In the genomic region with DNA sequence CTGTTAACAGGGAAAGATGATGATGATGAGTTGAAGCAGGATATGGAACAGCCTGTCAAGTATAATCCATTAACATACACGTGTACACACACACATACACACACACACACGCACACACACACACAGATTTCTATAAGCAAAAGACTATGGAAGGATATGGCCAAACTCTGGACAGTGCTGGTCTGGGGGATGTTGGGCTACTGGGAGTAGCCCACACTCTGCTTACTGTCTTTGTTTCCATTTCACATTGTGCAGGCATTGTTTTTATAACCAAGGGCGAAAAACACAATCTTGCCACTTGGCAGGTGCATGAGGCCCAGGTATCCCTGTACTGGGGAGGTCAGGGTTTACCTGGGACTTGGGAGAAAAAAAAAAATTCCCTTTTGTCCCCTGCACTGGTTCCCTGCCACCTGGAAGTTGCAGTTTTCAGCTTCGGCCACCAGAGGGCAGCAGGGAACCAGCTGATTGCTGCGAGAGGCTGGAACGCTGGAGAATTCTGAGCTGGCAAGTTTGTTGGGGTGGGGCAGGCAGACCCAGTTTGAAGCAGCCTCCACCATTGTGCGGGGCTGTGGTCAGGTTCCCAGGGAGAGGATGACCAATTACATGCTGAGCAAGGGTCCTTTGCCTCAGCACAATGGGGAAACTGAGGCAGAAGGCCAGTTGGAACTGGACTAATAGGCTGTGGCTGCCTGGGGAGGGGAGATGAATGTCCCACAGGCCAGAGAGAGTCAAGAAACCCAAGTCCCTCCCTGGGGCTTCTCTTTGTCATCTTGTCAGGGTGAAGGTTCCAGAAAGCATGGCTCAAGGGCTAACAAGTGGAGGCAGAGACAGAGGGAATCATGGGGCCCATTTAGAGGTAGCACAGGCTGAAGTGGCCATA, we compare ENCODE assay signal across 8 cellular contexts. TPM values are rescaled to one million over a fixed set of nuclear protein-coding genes. Genes with fewer than 3 reads are reported as not detected.
DNase-seq lines count a peak whose midpoint lies in the region; ATAC-seq and TF ChIP-seq lines count a peak whose summit lies in the region.

No MANE protein-coding gene starts in this region.

- H3K4me1 Mint-ChIP-seq in activated T-helper 2 cell treated with anti-CD3 and anti-CD28 coated beads, Interferon-gamma antibody, Interleukin-2, Interleukin-4, amounts not matched to agents 10 μg/mL and 5 μg/mL and 100 μg/mL, durations not matched to agents 14 hours and 24 hours and 36 hours (ENCODE audit: low read depth): peaks cover 3% of the 10 kb centered on the region

- peaks cover 21% of the 10 kb centered on the region for H3K27me3 ChIP-seq in foreskin keratinocyte

- H3K27me3 Mint-ChIP-seq in activated T-helper 2 cell treated with anti-CD3 and anti-CD28 coated beads, Interferon-gamma antibody, Interleukin-2, Interleukin-4, amounts not matched to agents 10 μg/mL and 5 μg/mL and 100 μg/mL, durations not matched to agents 14 hours and 24 hours and 36 hours (ENCODE audit: low read depth): peaks cover 21% of the 10 kb centered on the region

- H3K4me1 ChIP-seq in foreskin keratinocyte: no peaks in the 10 kb centered on the region

- ATAC-seq in foreskin keratinocyte (peak; percentile 76), HG03196 (IDR thresholded peaks at IDR 0.05; ENCODE audit: unreplicated experiment) (no peak)

- H3K27ac ChIP-seq in foreskin keratinocyte (no peak overlapping the region), substantia nigra (ENCODE audit: low read depth, low read length, poor library complexity, severe bottlenecking) (no peak overlapping the region)

- no peak overlapping the region for H3K27ac Mint-ChIP-seq in activated T-helper 2 cell treated with anti-CD3 and anti-CD28 coated beads, Interferon-gamma antibody, Interleukin-2, Interleukin-4, amounts not matched to agents 10 μg/mL and 5 μg/mL and 100 μg/mL, durations not matched to agents 14 hours and 24 hours and 36 hours

- DNase-seq in GM10266 (ENCODE audit: extremely low spot score): peak; percentile 81
- peak; percentile 78 for DNase-seq in HPDE6-E6E7 (ENCODE audit: extremely low spot score)
- peak; percentile 68 for DNase-seq in RPMI8226
- DNase-seq in activated T-helper 2 cell treated with anti-CD3 and anti-CD28 coated beads, Interferon-gamma antibody, Interleukin-2, Interleukin-4, amounts not matched to agents 10 μg/mL and 5 μg/mL and 100 μg/mL, durations not matched to agents 14 hours and 24 hours and 36 hours (ENCODE audit: low spot score): peak; percentile 58
- peak; percentile 22 to 36 for DNase-seq in foreskin keratinocyte
- DNase-seq in nucleus accumbens (lab: John Stamatoyannopoulos, UW): peak in 46 of 56 donors; percentile 32 to 89 (median 66)
- peak in 41 of 49 donors; percentile 37 to 83 (median 68) for DNase-seq in substantia nigra (lab: John Stamatoyannopoulos, UW)

- H3K9me3 Mint-ChIP-seq in activated T-helper 2 cell treated with anti-CD3 and anti-CD28 coated beads, Interferon-gamma antibody, Interleukin-2, Interleukin-4, amounts not matched to agents 10 μg/mL and 5 μg/mL and 100 μg/mL, durations not matched to agents 14 hours and 24 hours and 36 hours: no peaks in the 10 kb centered on the region

- intact Hi-C loops in activated T-helper 2 cell treated with anti-CD3 and anti-CD28 coated beads, Interferon-gamma antibody, Interleukin-2, Interleukin-4, amounts not matched to agents 10 μg/mL and 5 μg/mL and 100 μg/mL, durations not matched to agents 14 hours and 24 hours and 36 hours (cut with micrococcal nuclease): loop anchor here (1.0 to 5.0 kb wide), 2 partner anchors 93 to 113 kb away; no protein-coding TSS in a partner anchor

- no peak overlapping the region for H3K4me3 Mint-ChIP-seq in activated T-helper 2 cell treated with anti-CD3 and anti-CD28 coated beads, Interferon-gamma antibody, Interleukin-2, Interleukin-4, amounts not matched to agents 10 μg/mL and 5 μg/mL and 100 μg/mL, durations not matched to agents 14 hours and 24 hours and 36 hours (ENCODE audit: low read depth)

- TF ChIP-seq CTCF in GM10266 (IDR thresholded peaks at IDR 0.05; ENCODE audit: control insufficient read depth, insufficient read depth, low read depth, missing control alignments) (peak; percentile 98), foreskin keratinocyte (conservative IDR thresholded peaks at IDR 0.05) (peak; percentile 94)

- H3K36me3 Mint-ChIP-seq in activated T-helper 2 cell treated with anti-CD3 and anti-CD28 coated beads, Interferon-gamma antibody, Interleukin-2, Interleukin-4, amounts not matched to agents 10 μg/mL and 5 μg/mL and 100 μg/mL, durations not matched to agents 14 hours and 24 hours and 36 hours (ENCODE audit: low read depth): no peaks in the 10 kb centered on the region

RNA-seq across cellular contexts. Expression of gene PPIF, which starts 27.3 kb away (rescaled TPM):
- total RNA-seq in activated T-helper 2 cell treated with anti-CD3 and anti-CD28 coated beads, Interferon-gamma antibody, Interleukin-2, Interleukin-4, amounts not matched to agents 10 μg/mL and 5 μg/mL and 100 μg/mL, durations not matched to agents 14 hours and 24 hours and 36 hours: 119 and 120 TPM in 2 replicates
- total RNA-seq in foreskin keratinocyte: 93.2 and 99.0 TPM in 2 replicates
- polyA plus RNA-seq in foreskin keratinocyte: 97.0 and 106 TPM in 2 replicates

Comparison
In these comparisons a context has a peak if more than half of its experiments do, and no peak if none do; other contexts are left out.
1. DNase-seq: peak in every context shown above with its lines; median percentile 81 in GM10266; 78 in HPDE6-E6E7; 68 in RPMI8226; 68 in substantia nigra; 66 in nucleus accumbens; 58 in activated T-helper 2 cell treated with anti-CD3 and anti-CD28 coated beads, Interferon-gamma antibody, Interleukin-2, Interleukin-4, amounts not matched to agents 10 μg/mL and 5 μg/mL and 100 μg/mL, durations not matched to agents 14 hours and 24 hours and 36 hours; 29 in foreskin keratinocyte.